22 cellular contexts compared by ENCODE assay signal in genomic region chr3:170712336-170712735, GRCh38.
"Had no signal": no experiment of that assay in that cellular context is flagged by ENCODE, and none has a peak within 500 bp of the region (broad histone marks: within the 10 kb centered on the region; RNA-seq: fewer than 3 reads in every experiment).

No MANE protein-coding gene starts in this region.

- H3K9me3 ChIP-seq: lower lobe of right lung had no signal

- H3K79me2 ChIP-seq: hepatocyte had no signal

- ATAC-seq: activated CD4-positive, alpha-beta T cell treated with anti-CD3 and anti-CD28 coated beads for 36 hours; activated T-helper 17 cell treated with anti-CD3 and anti-CD28 coated beads, Interleukin-2, amount 50 U/mL, for 72 hours; foreskin keratinocyte; lower lobe of right lung; WTC11 had no signal

- H3K4me1 ChIP-seq: esophagus muscularis mucosa, lower lobe of right lung, right atrium auricular region, stomach had no signal

- H3K4me3 ChIP-seq: esophagus muscularis mucosa, hepatocyte, lower lobe of right lung, right atrium auricular region, skin epidermis, stomach had no signal

- H3K4me2 ChIP-seq: hepatocyte had no signal

- DNase-seq: activated CD4-positive, alpha-beta memory T cell treated with anti-CD3 and anti-CD28 coated beads, Interleukin-2, amount 10 ng/mL, durations not matched to agents 7 days and 5 days; activated CD4-positive, alpha-beta T cell treated with anti-CD3 and anti-CD28 coated beads for 36 hours; activated naive CD4-positive, alpha-beta T cell; activated naive CD8-positive, alpha-beta T cell treated with anti-CD3 and anti-CD28 coated beads, Interleukin-2, amount 10 ng/mL, durations not matched to agents 7 days and 5 days; activated T-cell treated with anti-CD3 and anti-CD28 coated beads, Interleukin-2, amount 50 U/mL, for 1 hour; anterior cingulate cortex; effector CD4-positive, alpha-beta T cell; islet precursor cell; lower lobe of right lung; midbrain; nephron progenitor cell; nucleus accumbens; stimulated activated CD4-positive, alpha-beta T cell treated with anti-CD3 and anti-CD28 coated beads, Interleukin-15, amount 100 ng/mL, for 24 hours; stimulated activated CD4-positive, alpha-beta T cell treated with anti-CD3 and anti-CD28 coated beads, Interleukin-2, amount 100 ng/mL, for 48 hours; stomach had no signal

- H3K27me3 ChIP-seq: esophagus muscularis mucosa, foreskin keratinocyte, hepatocyte, right atrium auricular region, stomach had no signal

- H2AFZ ChIP-seq: hepatocyte had no signal

- H3K27ac ChIP-seq: esophagus muscularis mucosa, foreskin keratinocyte, hepatocyte, lower lobe of right lung, right atrium auricular region, skin epidermis, stomach had no signal

- H3K36me3 ChIP-seq: esophagus muscularis mucosa, lower lobe of right lung, right atrium auricular region, stomach had no signal
